ENCODE assay signal across 25 cellular contexts in the genomic region with DNA sequence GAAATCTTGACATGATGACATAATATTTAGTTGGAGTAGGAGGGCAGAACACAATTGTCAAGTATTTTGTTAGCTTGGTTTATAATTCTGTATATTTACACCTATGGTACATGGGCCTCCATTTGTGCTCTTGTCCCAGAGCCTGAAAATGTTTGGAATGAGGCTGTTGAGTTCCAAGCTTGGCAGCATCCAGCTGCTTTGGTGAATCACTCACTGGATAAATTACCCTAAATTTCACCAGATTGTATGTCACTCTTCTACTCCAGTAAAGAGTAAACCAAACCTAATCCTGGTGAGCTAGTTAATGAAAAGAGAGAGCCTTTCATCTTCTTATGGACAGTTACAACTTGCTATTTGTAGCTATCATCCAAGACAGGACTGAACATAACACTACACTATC.
"Had no signal": no experiment of that assay in that cellular context is flagged by ENCODE, and none has a peak within 500 bp of the region (broad histone marks: within the 10 kb centered on the region; RNA-seq: fewer than 3 reads in every experiment).

No MANE protein-coding gene starts in this region.

- H3K79me2 ChIP-seq: hepatocyte had no signal

- H3K4me1 ChIP-seq: pancreas, psoas muscle, right atrium auricular region, upper lobe of left lung had no signal

- H3K27me3 Mint-ChIP-seq: activated CD4-positive, alpha-beta memory T cell treated with anti-CD3 and anti-CD28 coated beads for 36 hours; activated naive CD8-positive, alpha-beta T cell treated with anti-CD3 and anti-CD28 coated beads, Interleukin-2, amount 10 ng/mL, durations not matched to agents 7 days and 5 days; brain; memory B cell; T-cell had no signal

- ATAC-seq: activated T-cell treated with anti-CD3 and anti-CD28 coated beads, Interleukin-2, amount 50 U/mL, for 72 hours; left cardiac atrium; pancreas; psoas muscle; stimulated activated naive CD8-positive, alpha-beta T cell treated with anti-CD3 and anti-CD28 coated beads, Interleukin-15, Interleukin-2, amounts not matched to agents 100 U/mL and 50 U/mL, for 24 hours; T-cell had no signal

- H3K27me3 ChIP-seq: hepatocyte, pancreas, right atrium auricular region, upper lobe of left lung had no signal

- H3K4me3 Mint-ChIP-seq: activated CD4-positive, alpha-beta memory T cell treated with anti-CD3 and anti-CD28 coated beads for 36 hours; activated naive CD4-positive, alpha-beta T cell treated with anti-CD3 and anti-CD28 coated beads for 36 hours; activated naive CD8-positive, alpha-beta T cell treated with anti-CD3 and anti-CD28 coated beads, Interleukin-2, amount 10 ng/mL, durations not matched to agents 7 days and 5 days; activated T-cell treated with anti-CD3 and anti-CD28 coated beads, Interleukin-2, amount 50 U/mL, for 72 hours; brain; immature natural killer cell; memory B cell; nephron; T-cell; T-helper 2 cell treated with Interferon-gamma antibody and Interleukin-4, amounts not matched to agents 5 μg/mL and 100 μg/mL, for 36 hours had no signal

- H3K4me2 ChIP-seq: hepatocyte had no signal

- H3K4me1 Mint-ChIP-seq: activated naive CD8-positive, alpha-beta T cell treated with anti-CD3 and anti-CD28 coated beads, Interleukin-2, amount 10 ng/mL, durations not matched to agents 7 days and 5 days; immature natural killer cell; memory B cell; nephron; T-cell had no signal

- H3K27ac Mint-ChIP-seq: activated CD4-positive, alpha-beta memory T cell treated with anti-CD3 and anti-CD28 coated beads for 36 hours; activated naive CD4-positive, alpha-beta T cell treated with anti-CD3 and anti-CD28 coated beads for 36 hours; activated naive CD8-positive, alpha-beta T cell treated with anti-CD3 and anti-CD28 coated beads, Interleukin-2, amount 10 ng/mL, durations not matched to agents 7 days and 5 days; activated T-cell treated with anti-CD3 and anti-CD28 coated beads, Interleukin-2, amount 50 U/mL, for 72 hours; brain; immature natural killer cell; memory B cell; nephron; T-cell; T-helper 2 cell treated with Interferon-gamma antibody and Interleukin-4, amounts not matched to agents 5 μg/mL and 100 μg/mL, for 36 hours had no signal

- H3K27ac ChIP-seq: hepatocyte, pancreas, psoas muscle, right atrium auricular region, upper lobe of left lung had no signal

- H3K9me3 ChIP-seq: pancreas, psoas muscle had no signal

- H3K36me3 ChIP-seq: pancreas, right atrium auricular region, upper lobe of left lung had no signal

- H3K36me3 Mint-ChIP-seq: activated CD4-positive, alpha-beta memory T cell treated with anti-CD3 and anti-CD28 coated beads for 36 hours; activated naive CD8-positive, alpha-beta T cell treated with anti-CD3 and anti-CD28 coated beads, Interleukin-2, amount 10 ng/mL, durations not matched to agents 7 days and 5 days; brain; immature natural killer cell; memory B cell; T-cell had no signal

- DNase-seq: activated CD4-positive, alpha-beta memory T cell treated with anti-CD3 and anti-CD28 coated beads for 36 hours; activated effector memory CD4-positive, alpha-beta T cell treated with Interleukin-2 at 50 U/mL for 16 hours; activated naive CD4-positive, alpha-beta T cell treated with anti-CD3 and anti-CD28 coated beads for 36 hours; activated naive CD8-positive, alpha-beta T cell treated with anti-CD3 and anti-CD28 coated beads, Interleukin-2, amount 10 ng/mL, durations not matched to agents 7 days and 5 days; activated T-cell treated with anti-CD3 and anti-CD28 coated beads, Interleukin-2, amount 50 U/mL, for 72 hours; dermis blood vessel endothelial cell; effector CD8-positive, alpha-beta T cell; erythroblast; foreskin melanocyte; glutamatergic neuron; immature natural killer cell; left cardiac atrium; pancreas; psoas muscle; stimulated activated CD4-positive, alpha-beta T cell treated with anti-CD3 and anti-CD28 coated beads, Interleukin-12 subunit alpha, Interleukin-12 subunit beta, amount 100 ng/mL, for 4 hours; stimulated activated CD4-positive, alpha-beta T cell treated with anti-CD3 and anti-CD28 coated beads, Interleukin-4, amount 100 ng/mL, for 4 hours; stimulated activated naive CD8-positive, alpha-beta T cell treated with anti-CD3 and anti-CD28 coated beads, Interleukin-15, Interleukin-2, amounts not matched to agents 100 U/mL and 50 U/mL, for 24 hours; T-cell; upper lobe of left lung had no signal

- H3K4me3 ChIP-seq: hepatocyte, pancreas, psoas muscle, right atrium auricular region, upper lobe of left lung had no signal

- H2AFZ ChIP-seq: hepatocyte had no signal

- H3K9me3 Mint-ChIP-seq: activated naive CD8-positive, alpha-beta T cell treated with anti-CD3 and anti-CD28 coated beads, Interleukin-2, amount 10 ng/mL, durations not matched to agents 7 days and 5 days had no signal
